17 cellular contexts compared by ENCODE assay signal in the genomic region with DNA sequence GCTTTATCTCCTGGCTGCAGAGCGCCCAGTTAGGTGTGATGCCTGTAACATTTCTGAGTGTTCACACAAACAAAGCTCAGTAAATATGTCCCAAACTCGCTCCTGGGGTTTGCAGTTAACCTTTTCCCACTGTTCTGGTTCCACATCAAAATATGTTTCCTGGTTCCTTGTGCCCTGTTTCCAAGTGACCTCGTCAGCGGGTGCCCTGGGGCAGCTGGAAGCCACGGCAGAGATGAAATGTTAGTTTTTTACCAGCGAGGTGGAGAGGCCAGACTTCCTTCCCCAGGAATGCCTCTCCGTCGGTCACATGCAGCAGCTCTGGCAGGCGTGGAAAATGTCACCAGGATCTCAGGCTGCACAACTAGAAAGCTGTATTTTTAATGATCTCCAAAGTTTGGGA. TPM values are rescaled to one million over a fixed set of nuclear protein-coding genes. Genes with fewer than 3 reads are reported as not detected.
DNase-seq lines count a peak whose midpoint lies in the region; ATAC-seq and TF ChIP-seq lines count a peak whose summit lies in the region.
"Had no signal": no experiment of that assay in that cellular context is flagged by ENCODE, and none has a peak within 500 bp of the region (broad histone marks: within the 10 kb centered on the region; RNA-seq: fewer than 3 reads in every experiment).

No MANE protein-coding gene starts in this region.

- no peaks in the 10 kb centered on the region for H4K20me1 ChIP-seq in PC-9 (ENCODE audit: insufficient read depth)

- H3K27me3 Mint-ChIP-seq in activated T-cell treated with anti-CD3 and anti-CD28 coated beads, Interleukin-2, amount 50 U/mL, for 24 hours, result no peaks in the 10 kb centered on the region
- no peaks in the 10 kb centered on the region for H3K27me3 Mint-ChIP-seq in T-helper 17 cell

- no peaks in the 10 kb centered on the region for H3K9me3 Mint-ChIP-seq in activated T-cell treated with anti-CD3 and anti-CD28 coated beads, Interleukin-2, amount 50 U/mL, for 24 hours

- POLR2A ChIA-PET in PC-9 (lab: Charles Lee; ENCODE audit: unreplicated experiment), result no interaction called here

- H3K9me3 ChIP-seq in T-helper 17 cell (ENCODE audit: control insufficient read depth, low read length, poor library complexity, severe bottlenecking) (no peaks in the 10 kb centered on the region), skeletal muscle tissue (ENCODE audit: control insufficient read depth in 3 of 3, low read length in 3 of 3) (no peaks in the 10 kb centered on the region), PC-9 (ENCODE audit: insufficient read depth, low read depth) (no peaks in the 10 kb centered on the region)

- H3K27ac ChIP-seq in skeletal muscle tissue (ENCODE audit: low read depth, low read length) (no peak overlapping the region), PC-9 (no peak overlapping the region)
- H3K27ac ChIP-seq: GM23248 had no signal

- H3K9ac ChIP-seq in skeletal muscle tissue (ENCODE audit: low read depth in 1 of 3, low read length in 3 of 3), result peak overlapping the region in 2 of 3 donors; percentile 10 to 19
- H3K9ac ChIP-seq: GM23248 had no signal

- intact Hi-C loops in left cardiac atrium (cut with DNase I) (no loop called here), PC-9 (cut with micrococcal nuclease; ENCODE audit: unreplicated experiment) (no loop called here)

- peaks cover 14 to 32% (median 17%) of the 10 kb centered on the region in 3 donors for H3K36me3 ChIP-seq in skeletal muscle tissue (ENCODE audit: control insufficient read depth in 3 of 3, insufficient read depth in 3 of 3, low read length in 3 of 3)
- H3K36me3 ChIP-seq in PC-9 (ENCODE audit: low read depth), result no peaks in the 10 kb centered on the region

- no peak overlapping the region for H2AFZ ChIP-seq in PC-9
- H2AFZ ChIP-seq: GM23248 had no signal

- H3K79me2 ChIP-seq in PC-9 (ENCODE audit: low read depth), result no peaks in the 10 kb centered on the region

- no peak for DNase-seq in activated T-cell treated with anti-CD3 and anti-CD28 coated beads, Interleukin-2, amount 50 U/mL, for 24 hours
- no peak for DNase-seq in activated T-cell treated with anti-CD3 and anti-CD28 coated beads, Interleukin-2, amount 50 U/mL, for 48 hours
- DNase-seq in T-helper 17 cell, result no peak
- DNase-seq in left cardiac atrium, result peak; percentile 22
- DNase-seq in middle frontal gyrus (ENCODE audit: extremely low spot score, low spot score), result no peak
- DNase-seq in PC-9, result no peak
- DNase-seq: Calu3, GM23248, IMR-90, Kasumi-1, NCI-H1417, NCI-H2029 treated with DMSO at 0.1 percent for 48 hours, NCI-H510A treated with DMSO at 0.1 percent for 48 hours had no signal

- TF ChIP-seq CTCF in PC-9 (conservative IDR thresholded peaks at IDR 0.05), result no peak

- ATAC-seq in T-helper 17 cell, result no peak
- peak in 1 of 2 donors; percentile 36 for ATAC-seq in left cardiac atrium
- ATAC-seq in GM19463 (IDR thresholded peaks at IDR 0.05; ENCODE audit: unreplicated experiment), result no peak
- ATAC-seq: HCT116 had no signal

- peaks cover 61% of the 10 kb centered on the region for H3K36me3 Mint-ChIP-seq in activated T-cell treated with anti-CD3 and anti-CD28 coated beads, Interleukin-2, amount 50 U/mL, for 24 hours (ENCODE audit: low read depth)
- no peaks in the 10 kb centered on the region for H3K36me3 Mint-ChIP-seq in T-helper 17 cell (ENCODE audit: low read depth)

- CTCF ChIA-PET in PC-9 (lab: Charles Lee), result no interaction called here

- H3K27me3 ChIP-seq in skeletal muscle tissue (ENCODE audit: control insufficient read depth in 3 of 3, insufficient read depth in 3 of 3, low read length in 3 of 3), result no peaks in the 10 kb centered on the region
- H3K27me3 ChIP-seq in PC-9 (ENCODE audit: insufficient read depth, low read depth), result 0 out of 2 replicates have a peak, but pooled peaks cover 5% of the 10 kb centered on the region

- peak overlapping the region; percentile 19 for H3K27ac Mint-ChIP-seq in activated T-cell treated with anti-CD3 and anti-CD28 coated beads, Interleukin-2, amount 50 U/mL, for 24 hours
- peak overlapping the region; percentile 34 for H3K27ac Mint-ChIP-seq in T-helper 17 cell

- no peaks in the 10 kb centered on the region for H3K9me2 ChIP-seq in PC-9 (ENCODE audit: insufficient read depth)

- no peak overlapping the region for H3K4me3 Mint-ChIP-seq in activated T-cell treated with anti-CD3 and anti-CD28 coated beads, Interleukin-2, amount 50 U/mL, for 24 hours
- H3K4me3 Mint-ChIP-seq in T-helper 17 cell, result no peak overlapping the region
- H3K4me3 Mint-ChIP-seq: CD14-positive monocyte had no signal

- no peak overlapping the region for H3K4me3 ChIP-seq in skeletal muscle tissue (ENCODE audit: low read length in 3 of 3)
- no peak overlapping the region for H3K4me3 ChIP-seq in PC-9
- H3K4me3 ChIP-seq: GM23248 had no signal

- H3K4me1 Mint-ChIP-seq in activated T-cell treated with anti-CD3 and anti-CD28 coated beads, Interleukin-2, amount 50 U/mL, for 24 hours (ENCODE audit: low read depth), result peaks cover 33% of the 10 kb centered on the region
- peaks cover 20% of the 10 kb centered on the region for H3K4me1 Mint-ChIP-seq in T-helper 17 cell

- H3F3A ChIP-seq in PC-9 (ENCODE audit: insufficient read depth, low read depth), result no peaks in the 10 kb centered on the region

- BruUV-seq in PC-9 (replicated peaks; lab: Mats Ljungman, UMichigan), result no TSS peak

- no peak overlapping the region for H3K4me2 ChIP-seq in PC-9

- H3K4me1 ChIP-seq in skeletal muscle tissue (ENCODE audit: control insufficient read depth in 3 of 3, insufficient read depth in 3 of 3, low read length in 3 of 3) (peaks cover 0 to 23% (median 10%) of the 10 kb centered on the region in 3 donors), PC-9 (replicated peaks; ENCODE audit: insufficient read depth) (no peaks in the 10 kb centered on the region)

RNA-seq across cellular contexts. Expression of a gene that starts 18.2 kb away (rescaled TPM):
- 10 to 100 TPM; 73.4 to 77.8 TPM for total RNA-seq in T-helper 17 cell
- 10 to 100 TPM; 17.1 to 18.9 TPM for total RNA-seq in left cardiac atrium
- total RNA-seq in skeletal muscle tissue, result 10.4 TPM
- total RNA-seq in PC-9 (2021), result 2.6 and 2.9 TPM in 2 replicates
